Comparison of ENCODE assay signal across 8 cellular contexts in the genomic region with DNA sequence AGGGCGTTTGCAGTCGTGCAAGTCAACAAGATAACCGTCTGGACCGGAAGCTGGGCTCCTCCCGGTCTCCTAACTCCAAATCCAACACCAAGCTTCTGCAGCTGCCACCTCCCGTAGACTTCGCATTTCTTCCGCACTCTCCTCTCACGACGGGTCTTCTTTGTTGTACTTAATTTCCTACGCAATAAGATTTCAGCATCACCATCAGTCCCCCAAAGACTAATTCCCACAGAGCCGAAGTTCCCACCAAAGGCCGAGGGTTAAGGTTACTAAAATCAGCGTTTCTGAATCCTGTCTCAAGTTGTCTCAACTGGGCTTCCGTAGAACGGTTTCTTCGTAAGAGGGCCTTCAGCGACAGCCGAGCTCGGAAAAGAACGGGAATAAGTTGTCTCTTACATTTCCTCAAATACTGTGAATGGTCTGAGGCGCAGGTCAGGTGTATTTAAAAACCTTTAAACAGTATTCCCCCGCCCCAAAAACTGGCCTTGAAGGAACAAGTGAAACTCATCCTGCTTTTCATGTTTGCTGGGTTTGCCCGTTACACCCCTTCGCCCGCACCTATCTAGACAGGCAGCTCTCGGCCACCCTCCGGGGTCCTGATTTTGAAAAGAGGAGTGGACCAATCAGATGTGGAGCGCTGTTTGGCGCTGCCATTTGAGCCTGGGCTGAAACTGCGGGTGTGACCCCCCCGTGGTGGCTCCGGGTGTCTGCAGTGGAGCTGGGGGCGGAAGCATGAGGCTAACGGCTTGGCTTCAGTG.
DNase-seq lines count a peak whose midpoint lies in the region; ATAC-seq and TF ChIP-seq lines count a peak whose summit lies in the region.
"Not testable (repeated sequence)": the region's sequence is repeated elsewhere in the genome, so short reads cannot be mapped to it uniquely, and the experiment has no call there.

A gene (plus strand): TSS at position 693 of the 758 bp plus-strand sequence.

- peak within 1 kb of the TSS; percentile 85 for H3K9ac ChIP-seq in DND-41 (ENCODE audit: low read depth, low read length)

- ATAC-seq in DND-41 (ENCODE audit: insufficient read depth, low read depth) (peak; percentile 91), GM21423 (IDR thresholded peaks at IDR 0.05; ENCODE audit: unreplicated experiment) (peak; percentile 93), HG03558 (IDR thresholded peaks at IDR 0.05; ENCODE audit: extremely low read depth, unreplicated experiment) (peak; percentile 74), body of pancreas (peak; percentile 97), left cardiac atrium (peak; percentile 97), omental fat pad (ENCODE audit: low FRiP score) (peak; percentile 98)
- peak; percentile 94 to 95 for ATAC-seq in stimulated activated naive B cell treated with anti-CD40 and anti-IgM and Interleukin-4, amounts not matched to agents 10 μg/mL and 1 μg/mL and 100 μg/mL, for 72 hours (replicated peaks)

- H3K27me3 Mint-ChIP-seq in stimulated activated naive B cell treated with anti-CD40 and anti-IgM and Interleukin-4, amounts not matched to agents 10 μg/mL and 1 μg/mL and 100 μg/mL, for 72 hours = not testable (repeated sequence)

- TF ChIP-seq POLR2A in body of pancreas (IDR thresholded peaks at IDR 0.05) = peak in 1 of 3 donors; percentile 55

- peak within 1 kb of the TSS; percentile 58 for H3K4me2 ChIP-seq in DND-41 (ENCODE audit: insufficient read depth, low read length)

- peaks cover 50% of the 10 kb centered on the region for H3K79me2 ChIP-seq in DND-41 (ENCODE audit: insufficient read depth, low read length)

- H3K27me3 ChIP-seq in DND-41 (ENCODE audit: insufficient read depth, low read length, poor library complexity); WERI-Rb-1 (ENCODE audit: insufficient read depth, low read depth, severe bottlenecking); body of pancreas: not testable (repeated sequence)

- TF ChIP-seq CTCF in DND-41 (IDR thresholded peaks at IDR 0.05; ENCODE audit: borderline replicate concordance, extremely low read depth, low read length, poor library complexity, severe bottlenecking) (peak; percentile 5), body of pancreas (IDR thresholded peaks at IDR 0.05) (peak in 1 of 7 experiments; percentile 23)
- not testable (repeated sequence) for TF ChIP-seq CTCF in WERI-Rb-1 (IDR thresholded peaks at IDR 0.05; ENCODE audit: low read depth, low read length); omental fat pad (IDR thresholded peaks at IDR 0.05)

- H3K9me3 ChIP-seq in DND-41 (ENCODE audit: insufficient read depth, low read length, severe bottlenecking); WERI-Rb-1 (ENCODE audit: severe bottlenecking); body of pancreas: not testable (repeated sequence)

- not testable (repeated sequence) for H3K9me3 Mint-ChIP-seq in stimulated activated naive B cell treated with anti-CD40 and anti-IgM and Interleukin-4, amounts not matched to agents 10 μg/mL and 1 μg/mL and 100 μg/mL, for 72 hours

- intact Hi-C loops in body of pancreas (cut with DNase I); left cardiac atrium (cut with DNase I): not testable (repeated sequence)

- not testable (repeated sequence) for H3K36me3 Mint-ChIP-seq in stimulated activated naive B cell treated with anti-CD40 and anti-IgM and Interleukin-4, amounts not matched to agents 10 μg/mL and 1 μg/mL and 100 μg/mL, for 72 hours

- H2AFZ ChIP-seq in DND-41 (ENCODE audit: low read depth, low read length) = peak within 1 kb of the TSS; percentile 72

- peak within 1 kb of the TSS; percentile 90 to 95 for H3K4me3 Mint-ChIP-seq in stimulated activated naive B cell treated with anti-CD40 and anti-IgM and Interleukin-4, amounts not matched to agents 10 μg/mL and 1 μg/mL and 100 μg/mL, for 72 hours

- H3K27ac Mint-ChIP-seq in stimulated activated naive B cell treated with anti-CD40 and anti-IgM and Interleukin-4, amounts not matched to agents 10 μg/mL and 1 μg/mL and 100 μg/mL, for 72 hours = peak within 1 kb of the TSS; percentile 93

- H4K20me1 ChIP-seq in DND-41 (ENCODE audit: insufficient read depth, low read length) = not testable (repeated sequence)

- H3K4me3 ChIP-seq in DND-41 (ENCODE audit: low read depth in 1 of 2, low read length in 2 of 2) (peak within 1 kb of the TSS; percentile 77 to 79; a peak in 3 of 4 replicates), WERI-Rb-1 (ENCODE audit: low read depth, low read length) (peak within 1 kb of the TSS; percentile 88), body of pancreas (peak within 1 kb of the TSS; percentile 27 to 43)

- DNase-seq in DND-41 = peak; percentile 97
- DNase-seq in WERI-Rb-1 = peak; percentile 97
- DNase-seq in body of pancreas = peak; percentile 84 to 95 (median 90)
- peak; percentile 88 for DNase-seq in left cardiac atrium
- peak; percentile 78 for DNase-seq in omental fat pad (ENCODE audit: low spot score)
- DNase-seq in stimulated activated naive B cell treated with anti-CD40 and anti-IgM and Interleukin-4, amounts not matched to agents 10 μg/mL and 1 μg/mL and 100 μg/mL, for 72 hours = peak; percentile 94

- H3K27ac ChIP-seq in DND-41 (ENCODE audit: low read length) (peak within 1 kb of the TSS; percentile 98), WERI-Rb-1 (peak within 1 kb of the TSS; percentile 96), body of pancreas (peak within 1 kb of the TSS; percentile 66 to 87 (median 80))

- peaks cover 12% of the 10 kb centered on the region; the same call in 1 of the 2 replicates for H3K4me1 ChIP-seq in DND-41 (ENCODE audit: insufficient read depth, low read length)
- H3K4me1 ChIP-seq in body of pancreas = not testable (repeated sequence)

- 0% methylated on average over 9 to 35 of the region's 35 CpGs for WGBS in body of pancreas, 2 donors

- H3K4me1 Mint-ChIP-seq in stimulated activated naive B cell treated with anti-CD40 and anti-IgM and Interleukin-4, amounts not matched to agents 10 μg/mL and 1 μg/mL and 100 μg/mL, for 72 hours = peaks cover 5 to 12% of the 10 kb centered on the region in 2 donors

- H3K36me3 ChIP-seq in DND-41 (ENCODE audit: insufficient read depth, low read length); WERI-Rb-1; body of pancreas (replicated peaks in 1 of 2; ENCODE audit: insufficient read depth in 1 of 2, low read depth in 2 of 2): not testable (repeated sequence)

Comparison
In these comparisons a context has a peak if more than half of its experiments do, and no peak if none do; other contexts are left out.
1. Peak in every context shown above with its lines: DNase-seq, ATAC-seq, H3K4me3 ChIP-seq and H3K27ac ChIP-seq.
2. H3K4me3 ChIP-seq: peak in every context shown above with its lines; median percentile 88 in WERI-Rb-1; 78 in DND-41; 35 in body of pancreas.